8 cellular contexts compared by ENCODE assay signal in the genomic region with DNA sequence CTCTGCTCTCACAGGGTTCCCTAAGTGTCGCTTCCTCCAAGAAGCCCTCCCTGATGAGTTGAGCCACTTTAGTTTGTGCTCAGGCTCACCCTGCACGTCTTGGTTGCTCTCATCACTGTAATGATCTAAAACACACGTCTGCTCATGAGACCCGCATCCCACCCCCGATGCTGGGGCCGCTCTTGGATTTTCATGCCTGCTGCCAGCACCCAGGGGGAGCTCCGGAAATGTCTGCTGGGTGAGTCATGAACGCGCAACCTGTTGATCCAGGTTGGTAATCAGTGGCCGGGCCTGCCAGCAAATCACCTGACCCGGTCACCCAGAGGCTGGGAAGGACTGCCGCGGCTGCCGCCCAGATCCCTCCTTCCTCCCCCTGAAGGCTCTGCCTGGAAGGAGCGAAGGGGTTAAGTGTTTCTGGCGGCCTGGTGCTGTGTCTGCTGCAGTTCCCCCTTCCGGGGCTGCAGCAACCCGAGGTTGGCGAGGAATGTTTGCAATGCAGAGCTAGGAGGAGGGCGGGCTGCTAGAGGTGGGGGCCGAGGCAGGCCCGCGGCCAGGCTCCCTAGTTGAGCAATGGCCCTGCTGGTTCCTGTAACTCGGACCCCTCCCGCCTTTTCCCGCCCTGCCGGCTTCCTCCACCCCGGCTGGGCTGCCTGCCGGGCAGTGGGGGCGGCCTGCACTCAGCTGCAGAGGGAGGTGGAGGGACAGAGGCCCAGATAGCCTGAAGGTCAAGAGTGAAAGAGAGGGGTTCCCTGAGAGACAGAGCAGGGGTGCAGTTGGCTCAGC.
A peak's percentile ranks its signal among the peaks of the same experiment; 100 is the strongest.
DNase-seq lines count a peak whose midpoint lies in the region; ATAC-seq and TF ChIP-seq lines count a peak whose summit lies in the region.

No MANE protein-coding gene starts in this region.

- no peak for TF ChIP-seq CTCF in fibroblast of mammary gland (conservative IDR thresholded peaks at IDR 0.05; ENCODE audit: control insufficient read depth, insufficient read depth, low read depth, low read length)

- H3K27me3 ChIP-seq in mucosa of stomach (ENCODE audit: control insufficient read depth, insufficient read depth, low read length), result no peaks in the 10 kb centered on the region

- H3K4me1 ChIP-seq in mucosa of stomach (ENCODE audit: control insufficient read depth, insufficient read depth, low read length), result peaks cover 50% of the 10 kb centered on the region

- H3K9ac ChIP-seq in mucosa of stomach (ENCODE audit: low read length), result peak overlapping the region; percentile 61

- no peaks in the 10 kb centered on the region for H3K36me3 ChIP-seq in mucosa of stomach (ENCODE audit: control insufficient read depth, insufficient read depth, low read length)

- no peak overlapping the region for H3K4me3 ChIP-seq in fibroblast of mammary gland (ENCODE audit: control insufficient read depth, low read depth, low read length)
- H3K4me3 ChIP-seq in mucosa of stomach (ENCODE audit: low read length), result peak overlapping the region; percentile 11

- ATAC-seq in GM18873 (IDR thresholded peaks at IDR 0.05; ENCODE audit: low FRiP score, unreplicated experiment), result no peak
- ATAC-seq in HG03095 (IDR thresholded peaks at IDR 0.05; ENCODE audit: unreplicated experiment), result no peak

- DNase-seq in DMS79 (lab: John Stamatoyannopoulos, UW) (peak; percentile 29), NCI-H1048 (lab: John Stamatoyannopoulos, UW) (peak; percentile 45), fibroblast of mammary gland (ENCODE audit: low read depth) (peak; percentile 87), ureter (ENCODE audit: low spot score) (peak; percentile 95)
- peak; percentile 65 for DNase-seq in activated CD8-positive, alpha-beta memory T cell treated with anti-CD3 and anti-CD28 coated beads, Interleukin-2, amount 50 U/mL, for 48 hours

- no peaks in the 10 kb centered on the region for H3K9me3 ChIP-seq in mucosa of stomach (ENCODE audit: control insufficient read depth, low read length)

Comparison
In these comparisons a context has a peak if more than half of its experiments do, and no peak if none do; other contexts are left out.
1. DNase-seq: peak in every context shown above with its lines; median percentile 95 in ureter; 87 in fibroblast of mammary gland; 65 in activated CD8-positive, alpha-beta memory T cell treated with anti-CD3 and anti-CD28 coated beads, Interleukin-2, amount 50 U/mL, for 48 hours; 45 in NCI-H1048; 29 in DMS79.